In the genomic region with DNA sequence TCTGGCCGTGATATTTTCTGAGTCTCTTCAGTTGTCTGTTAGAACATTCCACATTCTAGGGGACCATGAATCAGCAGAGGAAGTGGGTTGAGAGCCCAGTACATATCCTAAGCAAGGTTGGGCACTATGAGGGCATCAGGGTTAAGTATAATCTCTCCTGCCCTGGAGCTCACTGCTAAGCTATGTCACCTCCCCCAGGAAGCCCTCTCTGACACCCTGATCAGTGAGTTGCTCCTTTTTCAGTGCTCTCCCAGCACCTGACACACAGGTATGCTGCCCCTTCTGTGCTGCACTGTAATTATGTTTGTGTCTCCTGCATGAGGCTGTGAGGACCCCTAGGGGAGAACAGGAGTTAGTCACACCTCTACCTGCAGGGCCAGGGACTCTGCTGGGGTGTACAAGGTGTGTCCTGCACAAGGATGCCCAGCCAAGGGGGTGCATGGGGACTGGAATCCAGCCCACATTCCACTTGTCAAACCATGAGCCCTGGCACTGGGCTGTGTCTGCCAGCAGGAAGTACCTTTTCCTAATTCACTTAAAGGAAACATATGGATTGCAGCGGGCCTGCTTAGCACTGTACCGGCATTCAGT, we compare ENCODE assay signal across 10 cellular contexts. TPM values are rescaled to one million over a fixed set of nuclear protein-coding genes. Genes with fewer than 3 reads are reported as not detected.
A peak's percentile ranks its signal among the peaks of the same experiment; 100 is the strongest.
DNase-seq lines count a peak whose midpoint lies in the region; ATAC-seq and TF ChIP-seq lines count a peak whose summit lies in the region.
"Had no signal": no experiment of that assay in that cellular context is flagged by ENCODE, and none has a peak within 500 bp of the region (broad histone marks: within the 10 kb centered on the region; RNA-seq: fewer than 3 reads in every experiment).

No MANE protein-coding gene starts in this region.

- no peaks in the 10 kb centered on the region for H3K27me3 Mint-ChIP-seq in activated T-helper 1 cell treated with anti-CD3 and anti-CD28 coated beads, Interleukin-12 subunit alpha, Interleukin-12 subunit beta, Interleukin-2, Interleukin-4 antibody, amounts not matched to agents 30 ng/mL and 10 ng/mL and 1 ng/mL, durations not matched to agents 14 hours and 24 hours and 36 hours (ENCODE audit: insufficient read depth)

- no peak overlapping the region for H3K27ac Mint-ChIP-seq in activated T-helper 1 cell treated with anti-CD3 and anti-CD28 coated beads, Interleukin-12 subunit alpha, Interleukin-12 subunit beta, Interleukin-2, Interleukin-4 antibody, amounts not matched to agents 30 ng/mL and 10 ng/mL and 1 ng/mL, durations not matched to agents 14 hours and 24 hours and 36 hours

- TF ChIP-seq CTCF in BE2C (IDR thresholded peaks at IDR 0.05; ENCODE audit: low read depth, low read length): peak; percentile 15; the same call in 1 of the 2 replicates
- peak; percentile 71 for TF ChIP-seq CTCF in GM12872 (IDR thresholded peaks at IDR 0.05; ENCODE audit: insufficient read depth, low read depth, low read length)

- no peaks in the 10 kb centered on the region for H3K36me3 ChIP-seq in BE2C

- H3K4me3 Mint-ChIP-seq in activated T-helper 1 cell treated with anti-CD3 and anti-CD28 coated beads, Interleukin-12 subunit alpha, Interleukin-12 subunit beta, Interleukin-2, Interleukin-4 antibody, amounts not matched to agents 30 ng/mL and 10 ng/mL and 1 ng/mL, durations not matched to agents 14 hours and 24 hours and 36 hours: no peak overlapping the region

- DNase-seq in BE2C (no peak), OCI-M1 (lab: John Stamatoyannopoulos, UW) (peak; percentile 44), iPS-NIHi7 (ENCODE audit: extremely low spot score) (peak; percentile 70), NCI-H2107 (lab: John Stamatoyannopoulos, UW) (no peak)
- no peak for DNase-seq in activated T-helper 1 cell treated with anti-CD3 and anti-CD28 coated beads, Interleukin-12 subunit alpha, Interleukin-12 subunit beta, Interleukin-2, Interleukin-4 antibody, amounts not matched to agents 30 ng/mL and 10 ng/mL and 1 ng/mL, durations not matched to agents 14 hours and 24 hours and 36 hours (ENCODE audit: low spot score)
- DNase-seq: hippocampal formation had no signal

- peaks cover 26% of the 10 kb centered on the region for H3K4me1 Mint-ChIP-seq in activated T-helper 1 cell treated with anti-CD3 and anti-CD28 coated beads, Interleukin-12 subunit alpha, Interleukin-12 subunit beta, Interleukin-2, Interleukin-4 antibody, amounts not matched to agents 30 ng/mL and 10 ng/mL and 1 ng/mL, durations not matched to agents 14 hours and 24 hours and 36 hours (ENCODE audit: low read depth)

- H3K27me3 ChIP-seq in BE2C: no peaks in the 10 kb centered on the region

- no peaks in the 10 kb centered on the region for H3K36me3 Mint-ChIP-seq in activated T-helper 1 cell treated with anti-CD3 and anti-CD28 coated beads, Interleukin-12 subunit alpha, Interleukin-12 subunit beta, Interleukin-2, Interleukin-4 antibody, amounts not matched to agents 30 ng/mL and 10 ng/mL and 1 ng/mL, durations not matched to agents 14 hours and 24 hours and 36 hours (ENCODE audit: low read depth)

- no peaks in the 10 kb centered on the region for H3K9me3 Mint-ChIP-seq in activated T-helper 1 cell treated with anti-CD3 and anti-CD28 coated beads, Interleukin-12 subunit alpha, Interleukin-12 subunit beta, Interleukin-2, Interleukin-4 antibody, amounts not matched to agents 30 ng/mL and 10 ng/mL and 1 ng/mL, durations not matched to agents 14 hours and 24 hours and 36 hours

- intact Hi-C loops in activated T-helper 1 cell treated with anti-CD3 and anti-CD28 coated beads, Interleukin-12 subunit alpha, Interleukin-12 subunit beta, Interleukin-2, Interleukin-4 antibody, amounts not matched to agents 30 ng/mL and 10 ng/mL and 1 ng/mL, durations not matched to agents 14 hours and 24 hours and 36 hours (cut with micrococcal nuclease): no loop called here

- H3K4me1 ChIP-seq in BE2C: no peaks in the 10 kb centered on the region
- H3K4me1 ChIP-seq: psoas muscle had no signal

- no peak overlapping the region for H3K4me3 ChIP-seq in BE2C (ENCODE audit: low read depth, low read length)
- H3K4me3 ChIP-seq: psoas muscle had no signal

- H3K9me3 ChIP-seq in BE2C: no peaks in the 10 kb centered on the region

- ATAC-seq in GM21825 (IDR thresholded peaks at IDR 0.05; ENCODE audit: unreplicated experiment) (no peak), GM18870 (IDR thresholded peaks at IDR 0.05; ENCODE audit: unreplicated experiment) (no peak)

RNA-seq across cellular contexts. Expression of gene RAB44, which starts 3.9 kb away (rescaled TPM):
- polyA plus RNA-seq in BE2C (2012; ENCODE audit: insufficient read depth, insufficient read length, low read depth): 0.17 TPM
- 0.05 and 0.10 TPM in 2 replicates for total RNA-seq in activated T-helper 1 cell treated with anti-CD3 and anti-CD28 coated beads, Interleukin-12 subunit alpha, Interleukin-12 subunit beta, Interleukin-2, Interleukin-4 antibody, amounts not matched to agents 30 ng/mL and 10 ng/mL and 1 ng/mL, durations not matched to agents 14 hours and 24 hours and 36 hours

RNA-seq across cellular contexts. Expression of gene CDKN1A, which starts 23.0 kb away (rescaled TPM):
- 43.3 TPM for polyA plus RNA-seq in BE2C (2012; ENCODE audit: insufficient read depth, insufficient read length, low read depth)
- 105 and 107 TPM in 2 replicates for total RNA-seq in activated T-helper 1 cell treated with anti-CD3 and anti-CD28 coated beads, Interleukin-12 subunit alpha, Interleukin-12 subunit beta, Interleukin-2, Interleukin-4 antibody, amounts not matched to agents 30 ng/mL and 10 ng/mL and 1 ng/mL, durations not matched to agents 14 hours and 24 hours and 36 hours

Comparison
In these comparisons a context has a peak if more than half of its experiments do, and no peak if none do; other contexts are left out.
1. DNase-seq: peak in OCI-M1 (single experiment) and iPS-NIHi7 (single experiment); none in BE2C (single experiment), activated T-helper 1 cell treated with anti-CD3 and anti-CD28 coated beads, Interleukin-12 subunit alpha, Interleukin-12 subunit beta, Interleukin-2, Interleukin-4 antibody, amounts not matched to agents 30 ng/mL and 10 ng/mL and 1 ng/mL, durations not matched to agents 14 hours and 24 hours and 36 hours (single experiment) and NCI-H2107 (single experiment).